Comparison of ENCODE assay signal across 8 cellular contexts in genomic region chr2:231672617-231673347, GRCh38. TPM values are rescaled to one million over a fixed set of nuclear protein-coding genes. Genes with fewer than 3 reads are reported as not detected.
DNase-seq lines count a peak whose midpoint lies in the region; ATAC-seq and TF ChIP-seq lines count a peak whose summit lies in the region.

No MANE protein-coding gene starts in this region.

- H3K4me3 ChIP-seq in AG04450 (ENCODE audit: low read depth, low read length) (no peak overlapping the region), NB4 (ENCODE audit: low read depth, low read length) (no peak overlapping the region)

- peak; percentile 55 for ATAC-seq in HG02588 (IDR thresholded peaks at IDR 0.05; ENCODE audit: unreplicated experiment)

- no peaks in the 10 kb centered on the region for H3K27me3 ChIP-seq in AG04450 (ENCODE audit: control insufficient read depth, insufficient read depth, low read length)

- no peak overlapping the region for H3K4me3 Mint-ChIP-seq in type B pancreatic cell

- no peak for TF ChIP-seq POLR2A in NB4 (IDR thresholded peaks at IDR 0.05; ENCODE audit: extremely low read depth, insufficient read length)

- no peak for DNase-seq in AG04450 (ENCODE audit: low read depth, low spot score)
- DNase-seq in GM13977 (ENCODE audit: low spot score): peak; percentile 79
- DNase-seq in NB4 (ENCODE audit: low read depth): peak; percentile 65
- DNase-seq in amniotic epithelial cell (ENCODE audit: low read depth): peak; percentile 72
- DNase-seq in islet precursor cell: peak; percentile 93
- DNase-seq in type B pancreatic cell (ENCODE audit: extremely low spot score, unreplicated experiment): no peak
- DNase-seq in kidney tubule cell (ENCODE audit: low spot score): no peak

- no peak overlapping the region for H3K27ac ChIP-seq in AG04450 (ENCODE audit: low read depth, low read length)

- CTCF ChIA-PET in AG04450 (lab: Charles Lee): interaction anchor here (0.8 to 7.5 kb wide), 13 partner anchors 9 to 99 kb away, joined by 3 to 256 read pairs (median 3); no protein-coding TSS in a partner anchor

- no peaks in the 10 kb centered on the region for H3K36me3 Mint-ChIP-seq in type B pancreatic cell

- H3K27ac Mint-ChIP-seq in type B pancreatic cell: peak overlapping the region; percentile 36

- H3K27me3 Mint-ChIP-seq in type B pancreatic cell: no peaks in the 10 kb centered on the region

- in situ Hi-C loops in GM13977 (cut with MboI; ENCODE audit: low pct_unique_long_range_greater_than_20kb, low sequenced_read_pairs, unreplicated experiment): no loop called here

- H3K9me3 Mint-ChIP-seq in type B pancreatic cell: no peaks in the 10 kb centered on the region

- no peaks in the 10 kb centered on the region; the same call in 1 of the 2 replicates for H3K9me3 ChIP-seq in AG04450 (ENCODE audit: control insufficient read depth, insufficient read depth, low read length)

- peaks cover 16% of the 10 kb centered on the region for H3K4me1 Mint-ChIP-seq in type B pancreatic cell (ENCODE audit: unreplicated experiment)

- POLR2A ChIA-PET in AG04450 (lab: Yijun Ruan, JAX): interaction anchor here (0.6 to 1.6 kb wide), 4 partner anchors 36 to 209 kb away, joined by 3 to 9 read pairs (median 4); partner anchors contain the start of genes NCL and PTMA

- peak; percentile 34 for TF ChIP-seq CTCF in AG04450 (IDR thresholded peaks at IDR 0.05; ENCODE audit: low read depth, low read length)
- TF ChIP-seq CTCF in GM13977 (IDR thresholded peaks at IDR 0.05; ENCODE audit: extremely low read depth, insufficient read depth, missing control alignments): peak; percentile 65
- TF ChIP-seq CTCF in NB4 (IDR thresholded peaks at IDR 0.05; ENCODE audit: low read depth, low read length): peak; percentile 45
- TF ChIP-seq CTCF in type B pancreatic cell (conservative IDR thresholded peaks at IDR 0.05): peak; percentile 38

RNA-seq across cellular contexts. Expression of gene PTMA, which starts 35.5 kb away (rescaled TPM):
- 505 and 681 TPM in 2 replicates for polyA plus RNA-seq in AG04450 (2011; rRNA removed)
- polyA minus RNA-seq in AG04450 (2011; rRNA and poly(A)+ RNA removed): 227 and 297 TPM in 2 replicates
- 969 and 1,228 TPM in 2 replicates for total RNA-seq in type B pancreatic cell (ENCODE audit: low replicate concordance)

Comparison
In these comparisons a context has a peak if more than half of its experiments do, and no peak if none do; other contexts are left out.
1. DNase-seq: peak in GM13977 (single experiment), NB4 (single experiment), amniotic epithelial cell (single experiment) and islet precursor cell (single experiment); none in AG04450 (single experiment), type B pancreatic cell (single experiment) and kidney tubule cell (single experiment).
2. Peak in every context shown above with its lines, with median percentiles within 50 percentile points of each other: CTCF ChIP-seq.